Comparison of ENCODE assay signal across 25 cellular contexts in the genomic region with DNA sequence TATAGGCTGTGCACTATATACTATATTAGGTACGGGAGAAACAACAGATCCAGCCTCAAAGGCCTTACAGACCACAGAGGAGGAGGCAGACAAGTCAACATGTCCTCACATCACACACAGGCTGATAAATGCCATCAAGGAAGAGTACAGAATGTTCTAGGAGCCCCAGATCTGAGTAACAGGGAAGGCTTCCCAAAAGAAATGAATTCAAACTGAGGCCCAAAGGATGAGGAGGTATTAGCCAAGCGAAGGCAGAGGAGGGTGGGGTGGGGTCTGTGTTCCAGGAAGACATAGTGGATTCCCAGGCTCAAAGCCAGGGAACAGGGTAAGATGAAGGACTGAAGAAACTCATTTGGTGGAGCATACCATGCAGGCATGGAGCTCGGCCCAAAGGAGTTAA. TPM values are rescaled to one million over a fixed set of nuclear protein-coding genes. Genes with fewer than 3 reads are reported as not detected.
DNase-seq lines count a peak whose midpoint lies in the region; ATAC-seq and TF ChIP-seq lines count a peak whose summit lies in the region.
"Had no signal": no experiment of that assay in that cellular context is flagged by ENCODE, and none has a peak within 500 bp of the region (broad histone marks: within the 10 kb centered on the region; RNA-seq: fewer than 3 reads in every experiment).

No MANE protein-coding gene starts in this region.

- H3K36me3 ChIP-seq in osteoblast (ENCODE audit: insufficient read depth, low read length) (no peaks in the 10 kb centered on the region), aorta (ENCODE audit: control insufficient read depth in 1 of 2, insufficient read depth in 2 of 2, low read length in 1 of 2) (no peaks in the 10 kb centered on the region)

- H3K79me2 ChIP-seq in osteoblast (ENCODE audit: insufficient read depth, low read length) = no peaks in the 10 kb centered on the region

- no peak overlapping the region for H3K4me3 ChIP-seq in osteoblast (ENCODE audit: insufficient read depth, low read length)
- H3K4me3 ChIP-seq in aorta (ENCODE audit: low read length in 2 of 2) = no peak overlapping the region
- H3K4me3 ChIP-seq: GM12878, GM23248 had no signal

- H3K9me3 ChIP-seq in osteoblast (ENCODE audit: low read depth, low read length) = no peaks in the 10 kb centered on the region
- H3K9me3 ChIP-seq in aorta (ENCODE audit: control insufficient read depth, low read length) = no peaks in the 10 kb centered on the region

- peak overlapping the region; percentile 87 for H3K27ac ChIP-seq in osteoblast (ENCODE audit: low read depth, low read length)
- no peak overlapping the region for H3K27ac ChIP-seq in aorta (ENCODE audit: low read depth in 1 of 2, low read length in 2 of 2)
- H3K27ac ChIP-seq: 22Rv1, GM23248, KMS-11, RWPE1 had no signal

- no peaks in the 10 kb centered on the region for H4K20me1 ChIP-seq in osteoblast (ENCODE audit: insufficient read depth, low read length)

- H3K4me1 ChIP-seq in osteoblast (ENCODE audit: insufficient read depth, low read length) (peaks cover 31% of the 10 kb centered on the region), aorta (ENCODE audit: control insufficient read depth in 1 of 2, insufficient read depth in 2 of 2, low read length in 2 of 2) (no peaks in the 10 kb centered on the region)

- DNase-seq in Right ventricle myocardium inferior (ENCODE audit: missing footprints) = no peak
- DNase-seq in cardiac septum (ENCODE audit: low spot score) = no peak
- DNase-seq in left cardiac atrium = peak; percentile 27
- DNase-seq in osteoblast (ENCODE audit: insufficient read length, low spot score, missing footprints) = peak; percentile 11
- DNase-seq in aorta = no peak
- no peak for DNase-seq in activated CD4-positive, alpha-beta T cell treated with anti-CD3 and anti-CD28 coated beads for 4 hours
- no peak for DNase-seq in activated effector memory CD4-positive, alpha-beta T cell treated with anti-CD3 and anti-CD28 coated beads, Interleukin-2, amount 50 U/mL, for 16 hours
- DNase-seq: CD8-positive, alpha-beta T cell; DMS79 treated with DMSO at 0.1 percent for 48 hours; GM23248; HCEC 1CT; NCI-H1048; NCI-H146; NCI-H2081 treated with DMSO at 0.1 percent for 48 hours; NCI-H510A; NCI-H774; PC-3 had no signal

- no peak for TF ChIP-seq CTCF in osteoblast (IDR thresholded peaks at IDR 0.05; ENCODE audit: extremely low read depth, low read depth, low read length)

- WGBS in aorta, 2 donors = 94 to 95% methylated on average over 3 of the region's 3 CpGs

- ATAC-seq in Right ventricle myocardium inferior (peak; percentile 78), left cardiac atrium (no peak), aorta (ENCODE audit: low FRiP score) (peak; percentile 7), GM18868 (IDR thresholded peaks at IDR 0.05; ENCODE audit: unreplicated experiment) (no peak)
- ATAC-seq: CD8-positive, alpha-beta T cell; GM12878; PC-3 had no signal

- intact Hi-C loops in Right ventricle myocardium inferior (cut with DNase I) (no loop called here), cardiac septum (cut with DNase I) (no loop called here), left cardiac atrium (cut with DNase I) (no loop called here), aorta (cut with DNase I) (loop anchor here in 1 of 2 donors (10.0 kb wide), 1 partner anchor 260 kb away; no protein-coding TSS in a partner anchor)

- H3K27me3 ChIP-seq in osteoblast (ENCODE audit: insufficient read depth, low read length) (no peaks in the 10 kb centered on the region), aorta (ENCODE audit: control insufficient read depth in 1 of 2, insufficient read depth in 2 of 2, low read length in 1 of 2) (no peaks in the 10 kb centered on the region)

- H3K4me2 ChIP-seq in osteoblast (ENCODE audit: insufficient read depth, low read length) = no peak overlapping the region
- H3K4me2 ChIP-seq: KMS-11 had no signal

- H2AFZ ChIP-seq in osteoblast (ENCODE audit: low read length) = peak overlapping the region; percentile 49
- H2AFZ ChIP-seq: GM23248 had no signal

RNA-seq across cellular contexts. Expression of gene RXFP2, which starts 55.1 kb away (rescaled TPM):
- not detected for total RNA-seq in Right ventricle myocardium inferior
- not detected for total RNA-seq in cardiac septum
- not detected for total RNA-seq in left cardiac atrium
- not detected in 2 replicates for total RNA-seq in osteoblast
- not detected for total RNA-seq in aorta
- not detected for polyA plus RNA-seq in aorta
- total RNA-seq: CD8-positive, alpha-beta T cell; G401; GM12878; GM23248; MCF 10A; PC-3 had no signal
- polyA plus RNA-seq: BJ, GM23248 had no signal

Comparison
In these comparisons a context has a peak if more than half of its experiments do, and no peak if none do; other contexts are left out.
1. ATAC-seq: peak in Right ventricle myocardium inferior (single experiment) and aorta (single experiment); none in left cardiac atrium (0 of 2) and GM18868 (single experiment).
2. DNase-seq: peak in left cardiac atrium (single experiment) and osteoblast (single experiment); none in Right ventricle myocardium inferior (single experiment), cardiac septum (single experiment), aorta (0 of 2), activated CD4-positive, alpha-beta T cell treated with anti-CD3 and anti-CD28 coated beads for 4 hours (0 of 2) and activated effector memory CD4-positive, alpha-beta T cell treated with anti-CD3 and anti-CD28 coated beads, Interleukin-2, amount 50 U/mL, for 16 hours (single experiment).